In genomic region chr5:115962565-115963402, GRCh38 we compare ENCODE assay signal across 10 cellular contexts. TPM values are rescaled to one million over a fixed set of nuclear protein-coding genes. Genes with fewer than 3 reads are reported as not detected.
DNase-seq lines count a peak whose midpoint lies in the region; ATAC-seq and TF ChIP-seq lines count a peak whose summit lies in the region.
"Had no signal": no experiment of that assay in that cellular context is flagged by ENCODE, and none has a peak within 500 bp of the region (broad histone marks: within the 10 kb centered on the region; RNA-seq: fewer than 3 reads in every experiment).

No MANE protein-coding gene starts in this region.

- TF ChIP-seq CTCF in ascending aorta (IDR thresholded peaks at IDR 0.05) (no peak), HFFc6 (IDR thresholded peaks at IDR 0.05) (no peak)

- H3K27ac ChIP-seq in ascending aorta: peak overlapping the region; percentile 1 to 4

- H3K4me3 Mint-ChIP-seq in stimulated activated effector memory CD8-positive, alpha-beta T cell treated with anti-CD3 and anti-CD28 coated beads, Interleukin-12 subunit alpha, Interleukin-12 subunit beta, amount 100 ng/mL, for 72 hours: peak overlapping the region; percentile 41
- H3K4me3 Mint-ChIP-seq in HFFc6: no peak overlapping the region
- H3K4me3 Mint-ChIP-seq: stimulated activated naive CD8-positive, alpha-beta T cell treated with anti-CD3 and anti-CD28 coated beads, Interleukin-15, Interleukin-2, amounts not matched to agents 100 ng/mL and 50 ng/mL, for 24 hours had no signal

- H3K36me3 ChIP-seq in ascending aorta: no peaks in the 10 kb centered on the region

- H3K27ac Mint-ChIP-seq in stimulated activated effector memory CD8-positive, alpha-beta T cell treated with anti-CD3 and anti-CD28 coated beads, Interleukin-12 subunit alpha, Interleukin-12 subunit beta, amount 100 ng/mL, for 72 hours: no peak overlapping the region
- no peak overlapping the region for H3K27ac Mint-ChIP-seq in HFFc6
- H3K27ac Mint-ChIP-seq: stimulated activated naive CD8-positive, alpha-beta T cell treated with anti-CD3 and anti-CD28 coated beads, Interleukin-15, Interleukin-2, amounts not matched to agents 100 ng/mL and 50 ng/mL, for 24 hours had no signal

- peak overlapping the region; percentile 29 to 67 for H3K4me3 ChIP-seq in ascending aorta
- H3K4me3 ChIP-seq in iPS-11a (ENCODE audit: low read depth, low read length): peak overlapping the region; percentile 15

- H3K27me3 Mint-ChIP-seq in HFFc6 (ENCODE audit: insufficient read depth): peaks cover 5% of the 10 kb centered on the region; the same call in 1 of the 2 replicates

- ATAC-seq in GM21390 (IDR thresholded peaks at IDR 0.05; ENCODE audit: unreplicated experiment): peak; percentile 44
- peak; percentile 67 for ATAC-seq in stimulated activated effector memory CD8-positive, alpha-beta T cell treated with anti-CD3 and anti-CD28 coated beads, Interleukin-12 subunit alpha, Interleukin-12 subunit beta, amount 100 ng/mL, for 72 hours
- no peak for ATAC-seq in HG02840 (IDR thresholded peaks at IDR 0.05; ENCODE audit: low FRiP score, unreplicated experiment)

- H3K9me3 Mint-ChIP-seq in stimulated activated effector memory CD8-positive, alpha-beta T cell treated with anti-CD3 and anti-CD28 coated beads, Interleukin-12 subunit alpha, Interleukin-12 subunit beta, amount 100 ng/mL, for 72 hours: no peaks in the 10 kb centered on the region
- H3K9me3 Mint-ChIP-seq in HFFc6: no peaks in the 10 kb centered on the region
- H3K9me3 Mint-ChIP-seq: stimulated activated naive CD8-positive, alpha-beta T cell treated with anti-CD3 and anti-CD28 coated beads, Interleukin-15, Interleukin-2, amounts not matched to agents 100 ng/mL and 50 ng/mL, for 24 hours had no signal

- H3K36me3 Mint-ChIP-seq in stimulated activated effector memory CD8-positive, alpha-beta T cell treated with anti-CD3 and anti-CD28 coated beads, Interleukin-12 subunit alpha, Interleukin-12 subunit beta, amount 100 ng/mL, for 72 hours: no peaks in the 10 kb centered on the region
- no peaks in the 10 kb centered on the region for H3K36me3 Mint-ChIP-seq in HFFc6 (ENCODE audit: low read depth)

- H3K4me1 Mint-ChIP-seq in stimulated activated effector memory CD8-positive, alpha-beta T cell treated with anti-CD3 and anti-CD28 coated beads, Interleukin-12 subunit alpha, Interleukin-12 subunit beta, amount 100 ng/mL, for 72 hours: peaks cover 17% of the 10 kb centered on the region
- H3K4me1 Mint-ChIP-seq in HFFc6 (ENCODE audit: low read depth): peaks cover 14% of the 10 kb centered on the region

- intact Hi-C loops in ascending aorta (cut with DNase I): no loop called here

- H3K27me3 ChIP-seq in ascending aorta: no peaks in the 10 kb centered on the region

- peaks cover 0 to 4% of the 10 kb centered on the region in 2 donors for H3K4me1 ChIP-seq in ascending aorta

- DNase-seq in ascending aorta (ENCODE audit: low spot score in 2 of 2) (peak in 1 of 2 donors; percentile 71), Kasumi-1 (lab: John Stamatoyannopoulos, UW) (no peak), GM19238 (ENCODE audit: insufficient read length, low spot score) (no peak), HFFc6 (no peak)
- DNase-seq in stimulated activated effector memory CD8-positive, alpha-beta T cell treated with anti-CD3 and anti-CD28 coated beads, Interleukin-12 subunit alpha, Interleukin-12 subunit beta, amount 100 ng/mL, for 72 hours (ENCODE audit: low spot score in 2 of 2): no peak
- DNase-seq: SW 1271 had no signal

- no peaks in the 10 kb centered on the region for H3K9me3 ChIP-seq in ascending aorta

RNA-seq across cellular contexts. Expression of gene LVRN, which starts 0.5 kb away (rescaled TPM):
- total RNA-seq in ascending aorta: 4.2 TPM
- under 1 TPM in 4 of 6 experiments, not detected in 2; 0.07 to 0.41 (median 0.16) TPM for total RNA-seq in HFFc6 (2021; fragmentation: NEBNext Ultra II Directional; extraction: Animal tissue kit (Norgen Biotek cat#: 25700))
